ENCODE assay signal across 22 cellular contexts in genomic region chr12:124854637-124855184, GRCh38. TPM values are rescaled to one million over a fixed set of nuclear protein-coding genes. Genes with fewer than 3 reads are reported as not detected.
A peak's percentile ranks its signal among the peaks of the same experiment; 100 is the strongest.
DNase-seq lines count a peak whose midpoint lies in the region; ATAC-seq and TF ChIP-seq lines count a peak whose summit lies in the region.
"Had no signal": no experiment of that assay in that cellular context is flagged by ENCODE, and none has a peak within 500 bp of the region (broad histone marks: within the 10 kb centered on the region; RNA-seq: fewer than 3 reads in every experiment).

No MANE protein-coding gene starts in this region.

- CTCF ChIA-PET in naive thymus-derived CD4-positive, alpha-beta T cell (lab: Charles Lee): no interaction called here

- no peak overlapping the region for H3K4me3 ChIP-seq in GM23338
- H3K4me3 ChIP-seq in right lobe of liver: no peak overlapping the region
- H3K4me3 ChIP-seq in naive thymus-derived CD4-positive, alpha-beta T cell (ENCODE audit: low read length): no peak overlapping the region
- H3K4me3 ChIP-seq: cardiac muscle cell, gastroesophageal sphincter, GM12878 had no signal

- H3K27me3 Mint-ChIP-seq in GM23338 (ENCODE audit: insufficient read depth, low read depth, poor library complexity) (peaks cover 14% of the 10 kb centered on the region), brain (no peaks in the 10 kb centered on the region), T-helper 17 cell (peaks cover 10% of the 10 kb centered on the region)
- no peaks in the 10 kb centered on the region for H3K27me3 Mint-ChIP-seq in stimulated activated naive B cell treated with anti-CD40 and anti-IgM and Interleukin-4, amounts not matched to agents 10 μg/mL and 1 μg/mL and 100 μg/mL, for 72 hours
- no peaks in the 10 kb centered on the region for H3K27me3 Mint-ChIP-seq in naive thymus-derived CD4-positive, alpha-beta T cell
- H3K27me3 Mint-ChIP-seq: CD4-positive, alpha-beta T cell had no signal

- H3K9me3 Mint-ChIP-seq in GM23338 (no peaks in the 10 kb centered on the region), brain (no peaks in the 10 kb centered on the region)
- no peaks in the 10 kb centered on the region for H3K9me3 Mint-ChIP-seq in stimulated activated naive B cell treated with anti-CD40 and anti-IgM and Interleukin-4, amounts not matched to agents 10 μg/mL and 1 μg/mL and 100 μg/mL, for 72 hours
- no peaks in the 10 kb centered on the region for H3K9me3 Mint-ChIP-seq in naive thymus-derived CD4-positive, alpha-beta T cell
- H3K9me3 Mint-ChIP-seq: activated T-helper 2 cell treated with anti-CD3 and anti-CD28 coated beads, Interferon-gamma antibody, Interleukin-2, Interleukin-4, amounts not matched to agents 10 μg/mL and 5 μg/mL and 100 μg/mL, durations not matched to agents 14 hours and 24 hours and 36 hours; CD4-positive, alpha-beta T cell; natural killer cell had no signal

- H3K9me3 ChIP-seq in right lobe of liver: no peaks in the 10 kb centered on the region
- H3K9me3 ChIP-seq in T-helper 17 cell (ENCODE audit: control insufficient read depth, low read length, poor library complexity, severe bottlenecking): no peaks in the 10 kb centered on the region
- H3K9me3 ChIP-seq in naive thymus-derived CD4-positive, alpha-beta T cell (ENCODE audit: control insufficient read depth in 2 of 3, low read length in 3 of 3): no peaks in the 10 kb centered on the region
- H3K9me3 ChIP-seq: gastroesophageal sphincter had no signal

- H3K36me3 ChIP-seq in GM23338 (ENCODE audit: insufficient read depth) (no peaks in the 10 kb centered on the region), right lobe of liver (peaks cover 0 to 5% (median 0%) of the 10 kb centered on the region in 4 donors)
- no peaks in the 10 kb centered on the region for H3K36me3 ChIP-seq in naive thymus-derived CD4-positive, alpha-beta T cell (ENCODE audit: control insufficient read depth in 2 of 3, insufficient read depth in 3 of 3, low read length in 3 of 3)
- H3K36me3 ChIP-seq: cardiac muscle cell, gastroesophageal sphincter had no signal

- peak in 1 of 2 experiments; percentile 25; a peak in 1 of 4 replicates for TF ChIP-seq CTCF in GM23338 (conservative IDR thresholded peaks at IDR 0.05; ENCODE audit: low read depth in 2 of 2)
- TF ChIP-seq CTCF in brain (conservative IDR thresholded peaks at IDR 0.05): no peak
- TF ChIP-seq CTCF in right lobe of liver (IDR thresholded peaks at IDR 0.05): no peak

- POLR2A ChIA-PET in naive thymus-derived CD4-positive, alpha-beta T cell (lab: Charles Lee): interaction anchor here (0.6 kb wide), 1 partner anchor 228 kb away, joined by 5 read pairs; no protein-coding TSS in a partner anchor

- H3K9me2 ChIP-seq in GM23338 (ENCODE audit: insufficient read depth): no peaks in the 10 kb centered on the region

- DNase-seq in GM23338 (ENCODE audit: low spot score) (no peak), right lobe of liver (no peak), T-helper 17 cell (no peak), NCI-H2227 (lab: John Stamatoyannopoulos, UW; ENCODE audit: unreplicated experiment) (no peak), OCI-M1 (lab: John Stamatoyannopoulos, UW) (no peak)
- no peak for DNase-seq in stimulated activated naive B cell treated with anti-CD40 and anti-IgM and Interleukin-4, amounts not matched to agents 10 μg/mL and 1 μg/mL and 100 μg/mL, for 72 hours
- DNase-seq in naive thymus-derived CD4-positive, alpha-beta T cell: no peak
- DNase-seq: activated CD4-positive, alpha-beta T cell treated with anti-CD3 and anti-CD28 coated beads for 48 hours; CD4-positive, alpha-beta T cell; kidney; natural killer cell; NCI-H187; NCI-H226; PC-3; SIG-M5; small intestine; stimulated activated CD4-positive, alpha-beta T cell treated with anti-CD3 and anti-CD28 coated beads, Interleukin-4, amount 100 ng/mL, for 4 hours had no signal

- H3K27ac Mint-ChIP-seq in GM23338 (peak overlapping the region; percentile 43; the same call in 1 of the 2 replicates), brain (peak overlapping the region in 3 of 5 experiments; percentile 6 to 89 (median 37)), T-helper 17 cell (no peak overlapping the region)
- H3K27ac Mint-ChIP-seq in stimulated activated naive B cell treated with anti-CD40 and anti-IgM and Interleukin-4, amounts not matched to agents 10 μg/mL and 1 μg/mL and 100 μg/mL, for 72 hours: peak overlapping the region; percentile 57
- no peak overlapping the region for H3K27ac Mint-ChIP-seq in naive thymus-derived CD4-positive, alpha-beta T cell
- H3K27ac Mint-ChIP-seq: activated T-helper 2 cell treated with anti-CD3 and anti-CD28 coated beads, Interferon-gamma antibody, Interleukin-2, Interleukin-4, amounts not matched to agents 10 μg/mL and 5 μg/mL and 100 μg/mL, durations not matched to agents 14 hours and 24 hours and 36 hours; CD4-positive, alpha-beta T cell; natural killer cell had no signal

- H3F3A ChIP-seq in GM23338 (replicated peaks; ENCODE audit: low read depth): no peaks in the 10 kb centered on the region

- H3K4me1 ChIP-seq in GM23338 (ENCODE audit: insufficient read depth) (0 out of 2 replicates have a peak, but pooled peaks cover 8% of the 10 kb centered on the region), right lobe of liver (peaks cover 3 to 56% (median 30%) of the 10 kb centered on the region in 4 donors)
- no peaks in the 10 kb centered on the region for H3K4me1 ChIP-seq in naive thymus-derived CD4-positive, alpha-beta T cell (ENCODE audit: control insufficient read depth in 2 of 2, insufficient read depth in 2 of 2, low read length in 2 of 2)

- H4K20me1 ChIP-seq in GM23338 (replicated peaks; ENCODE audit: insufficient read depth): peaks cover 19% of the 10 kb centered on the region

- ATAC-seq in GM23338 (no peak), right lobe of liver (peak in 2 of 4 donors; percentile 0 to 1), T-helper 17 cell (no peak)
- no peak for ATAC-seq in stimulated activated naive B cell treated with anti-CD40 and anti-IgM and Interleukin-4, amounts not matched to agents 10 μg/mL and 1 μg/mL and 100 μg/mL, for 72 hours (replicated peaks)
- ATAC-seq in naive thymus-derived CD4-positive, alpha-beta T cell: no peak
- ATAC-seq: gastroesophageal sphincter, GM12878, natural killer cell, PC-3 had no signal

- H3K36me3 Mint-ChIP-seq in GM23338 (ENCODE audit: low read depth): peaks cover 7% of the 10 kb centered on the region; the same call in 2 of the 3 replicates
- H3K36me3 Mint-ChIP-seq in brain: peaks cover 29% of the 10 kb centered on the region
- H3K36me3 Mint-ChIP-seq in stimulated activated naive B cell treated with anti-CD40 and anti-IgM and Interleukin-4, amounts not matched to agents 10 μg/mL and 1 μg/mL and 100 μg/mL, for 72 hours: peaks cover 40 to 47% of the 10 kb centered on the region in 2 donors
- H3K36me3 Mint-ChIP-seq in T-helper 17 cell (ENCODE audit: low read depth): peaks cover 6% of the 10 kb centered on the region
- peaks cover 0 to 4% (median 0%) of the 10 kb centered on the region in 5 donors for H3K36me3 Mint-ChIP-seq in naive thymus-derived CD4-positive, alpha-beta T cell
- H3K36me3 Mint-ChIP-seq: natural killer cell had no signal

- TF ChIP-seq POLR2A in right lobe of liver (IDR thresholded peaks at IDR 0.05): no peak

- intact Hi-C loops in right lobe of liver (cut with DNase I): no loop called here
- intact Hi-C loops in naive thymus-derived CD4-positive, alpha-beta T cell (cut with micrococcal nuclease): no loop called here

- H3K27me3 ChIP-seq in GM23338 (ENCODE audit: insufficient read depth): no peaks in the 10 kb centered on the region
- no peaks in the 10 kb centered on the region for H3K27me3 ChIP-seq in right lobe of liver
- no peaks in the 10 kb centered on the region for H3K27me3 ChIP-seq in naive thymus-derived CD4-positive, alpha-beta T cell (ENCODE audit: control insufficient read depth in 2 of 2, insufficient read depth in 2 of 2, low read length in 2 of 2)
- H3K27me3 ChIP-seq: cardiac muscle cell, gastroesophageal sphincter had no signal

- H3K4me1 Mint-ChIP-seq in GM23338: peaks cover 22% of the 10 kb centered on the region
- peaks cover 34% of the 10 kb centered on the region for H3K4me1 Mint-ChIP-seq in brain
- H3K4me1 Mint-ChIP-seq in stimulated activated naive B cell treated with anti-CD40 and anti-IgM and Interleukin-4, amounts not matched to agents 10 μg/mL and 1 μg/mL and 100 μg/mL, for 72 hours: peaks cover 42 to 65% of the 10 kb centered on the region in 2 donors
- peaks cover 18% of the 10 kb centered on the region for H3K4me1 Mint-ChIP-seq in T-helper 17 cell
- H3K4me1 Mint-ChIP-seq in naive thymus-derived CD4-positive, alpha-beta T cell: peaks cover 0 to 18% (median 7%) of the 10 kb centered on the region in 7 donors

- peaks cover 72% of the 10 kb centered on the region for H3K79me2 ChIP-seq in GM23338 (replicated peaks; ENCODE audit: insufficient read depth)

- H3K27ac ChIP-seq in GM23338 (ENCODE audit: low read depth) (no peak overlapping the region), right lobe of liver (peak overlapping the region; percentile 81 to 85 (median 83))
- H3K27ac ChIP-seq in naive thymus-derived CD4-positive, alpha-beta T cell (ENCODE audit: low read depth, low read length): no peak overlapping the region

- no peak overlapping the region for H3K4me2 ChIP-seq in GM23338

- H3K4me3 Mint-ChIP-seq in GM23338 (no peak overlapping the region; the same call in 2 of the 3 replicates), brain (no peak overlapping the region), T-helper 17 cell (no peak overlapping the region)
- no peak overlapping the region for H3K4me3 Mint-ChIP-seq in stimulated activated naive B cell treated with anti-CD40 and anti-IgM and Interleukin-4, amounts not matched to agents 10 μg/mL and 1 μg/mL and 100 μg/mL, for 72 hours
- no peak overlapping the region for H3K4me3 Mint-ChIP-seq in naive thymus-derived CD4-positive, alpha-beta T cell
- H3K4me3 Mint-ChIP-seq: CD4-positive, alpha-beta T cell; natural killer cell had no signal

- no peak overlapping the region for H2AFZ ChIP-seq in GM23338

- 65% methylated on average over 3 of the region's 11 CpGs for WGBS in right lobe of liver (ENCODE audit: insufficient coverage, low coverage, low lambda C conversion rate, missing lambda C conversion rate)

RNA-seq across cellular contexts. Expression of gene SCARB1, which starts 9.0 kb away (rescaled TPM):
- total RNA-seq in GM23338 (2014; rRNA removed; shearing (Covaris generic)): 49.3 and 62.5 TPM in 2 replicates
- polyA plus RNA-seq in GM23338 (2016; fragmentation: Nextera tagmentation; extraction: Ambion mirVana) (31.0 TPM in 2 replicates), brain (ENCODE audit: insufficient read depth, low read depth, low replicate concordance) (44.7 TPM)
- total RNA-seq in right lobe of liver (100 to 1,000 TPM; 128 to 359 (median 214) TPM), T-helper 17 cell (1 to 10 TPM; 1.3 to 1.7 TPM)
- total RNA-seq in naive thymus-derived CD4-positive, alpha-beta T cell: 1 to 10 TPM; 2.5 to 7.1 (median 4.3) TPM
- 1 to 10 TPM; 2.2 to 2.6 TPM for polyA plus RNA-seq in naive thymus-derived CD4-positive, alpha-beta T cell

RNA-seq across cellular contexts. Expression of gene UBC, which starts 59.7 kb away (rescaled TPM):
- 665 and 754 TPM in 2 replicates for total RNA-seq in GM23338 (2014; rRNA removed; shearing (Covaris generic))
- polyA plus RNA-seq in GM23338 (2016; fragmentation: Nextera tagmentation; extraction: Ambion mirVana) (511 and 519 TPM in 2 replicates), brain (ENCODE audit: insufficient read depth, low read depth, low replicate concordance) (912 TPM)
- total RNA-seq in right lobe of liver (1,000 to 10,000 TPM in 1 of 6 experiments, 100 to 1,000 TPM in 5; 390 to 1,023 (median 604) TPM), T-helper 17 cell (1,000 to 10,000 TPM; 1,335 to 1,398 TPM)
- 1,000 to 10,000 TPM in 1 of 5 experiments, 100 to 1,000 TPM in 4; 753 to 1,510 (median 913) TPM for total RNA-seq in naive thymus-derived CD4-positive, alpha-beta T cell
- 1,000 to 10,000 TPM; 1,135 to 1,865 TPM for polyA plus RNA-seq in naive thymus-derived CD4-positive, alpha-beta T cell

Comparison
In these comparisons a context has a peak if more than half of its experiments do, and no peak if none do; other contexts are left out.
1. H3K27ac ChIP-seq: peak in right lobe of liver (3 of 3); none in GM23338 (single experiment) and naive thymus-derived CD4-positive, alpha-beta T cell (single experiment).
2. H3K27ac Mint-ChIP-seq: peak in GM23338 (single experiment), brain (3 of 5) and stimulated activated naive B cell treated with anti-CD40 and anti-IgM and Interleukin-4, amounts not matched to agents 10 μg/mL and 1 μg/mL and 100 μg/mL, for 72 hours (single experiment); none in T-helper 17 cell (single experiment) and naive thymus-derived CD4-positive, alpha-beta T cell (0 of 9).